8 cellular contexts compared by ENCODE assay signal in genomic region chr15:99014066-99014802, GRCh38. TPM values are rescaled to one million over a fixed set of nuclear protein-coding genes. Genes with fewer than 3 reads are reported as not detected.
DNase-seq lines count a peak whose midpoint lies in the region; ATAC-seq and TF ChIP-seq lines count a peak whose summit lies in the region.
"Not testable (repeated sequence)": the region's sequence is repeated elsewhere in the genome, so short reads cannot be mapped to it uniquely, and the experiment has no call there.
"Had no signal": no experiment of that assay in that cellular context is flagged by ENCODE, and none has a peak within 500 bp of the region (broad histone marks: within the 10 kb centered on the region; RNA-seq: fewer than 3 reads in every experiment).

No MANE protein-coding gene starts in this region.

- TF ChIP-seq EP300 in sigmoid colon (IDR thresholded peaks at IDR 0.05), result not testable (repeated sequence)

- not testable (repeated sequence) for ATAC-seq in body of pancreas; lung (ENCODE audit: insufficient read depth, low FRiP score)

- not testable (repeated sequence) for H3K9me3 ChIP-seq in ES-I3 (ENCODE audit: control insufficient read depth, insufficient read depth, low read length); body of pancreas; lung (ENCODE audit: control insufficient read depth in 2 of 2, insufficient read depth in 1 of 2, low read length in 1 of 2); sigmoid colon

- H3K27me3 ChIP-seq in body of pancreas; lung (ENCODE audit: control insufficient read depth, insufficient read depth); sigmoid colon: not testable (repeated sequence)

- not testable (repeated sequence) for H3K4me1 ChIP-seq in ES-I3 (ENCODE audit: insufficient read depth, low read length); lung (ENCODE audit: control insufficient read depth in 2 of 2, insufficient read depth in 2 of 2, low read length in 2 of 2)
- H3K4me1 ChIP-seq in body of pancreas (peaks cover 16% of the 10 kb centered on the region), sigmoid colon (peaks cover 0 to 11% (median 10%) of the 10 kb centered on the region in 4 donors)

- peak; percentile 10 for DNase-seq in KBM-7
- DNase-seq in body of pancreas, result peak in 1 of 4 donors; percentile 35
- DNase-seq in fibroblast of pulmonary artery (ENCODE audit: low read depth), result not testable (repeated sequence)
- DNase-seq in lung (ENCODE audit: low spot score), result peak; percentile 42
- DNase-seq in sigmoid colon, result peak; percentile 65

- in situ Hi-C loops in KBM-7 (cut with MboI; ENCODE audit: low pct_unique_long_range_greater_than_20kb, low sequenced_read_pairs), result not testable (repeated sequence)

- H3K27ac ChIP-seq in body of pancreas (peak overlapping the region; percentile 45 to 97 (median 88)), sigmoid colon (peak overlapping the region; percentile 12 to 71 (median 25))
- H3K27ac ChIP-seq in lung (ENCODE audit: low read depth in 1 of 2, low read length in 1 of 2), result not testable (repeated sequence)

- TF ChIP-seq POLR2A in body of pancreas (IDR thresholded peaks at IDR 0.05); sigmoid colon (IDR thresholded peaks at IDR 0.05): not testable (repeated sequence)

- intact Hi-C loops in body of pancreas (cut with DNase I); sigmoid colon (cut with DNase I): not testable (repeated sequence)

- TF ChIP-seq CTCF in WI38 (IDR thresholded peaks at IDR 0.05; ENCODE audit: low read depth, low read length); body of pancreas (IDR thresholded peaks at IDR 0.05); fibroblast of pulmonary artery (IDR thresholded peaks at IDR 0.05; ENCODE audit: low read length, missing control alignments); lung (IDR thresholded peaks at IDR 0.05; ENCODE audit: control extremely low read depth, extremely low read depth); sigmoid colon (IDR thresholded peaks at IDR 0.05): not testable (repeated sequence)

- H3K9ac ChIP-seq in ES-I3 (ENCODE audit: low read depth, low read length), result peak overlapping the region; percentile 15; the same call in 1 of the 2 replicates

- H3K36me3 ChIP-seq in ES-I3 (ENCODE audit: insufficient read depth, low read length); body of pancreas (replicated peaks in 1 of 2; ENCODE audit: insufficient read depth in 1 of 2, low read depth in 2 of 2); lung (ENCODE audit: control insufficient read depth in 2 of 2, insufficient read depth in 2 of 2, low read length in 2 of 2); sigmoid colon: not testable (repeated sequence)

- WGBS in body of pancreas, 2 donors, result 18 to 26% methylated on average over 23 to 25 of the region's 36 CpGs
- 21 to 41% methylated on average over 20 to 26 of the region's 36 CpGs for WGBS in lung, 2 donors
- WGBS in sigmoid colon, 2 donors, result 31 to 36% methylated on average over 27 of the region's 36 CpGs

- peak overlapping the region; percentile 62; the same call in 1 of the 2 replicates for H3K4me3 ChIP-seq in WI38 (ENCODE audit: low read depth, low read length)
- peak overlapping the region; percentile 16 to 22 for H3K4me3 ChIP-seq in body of pancreas
- peak overlapping the region; percentile 43 for H3K4me3 ChIP-seq in fibroblast of pulmonary artery (replicated peaks; ENCODE audit: low read depth, low read length)
- not testable (repeated sequence) for H3K4me3 ChIP-seq in lung
- peak overlapping the region; percentile 32 to 70 (median 59) for H3K4me3 ChIP-seq in sigmoid colon

RNA-seq across cellular contexts. Expression of gene PGPEP1L, which starts 6.6 kb away (rescaled TPM):
- total RNA-seq in body of pancreas (not detected), lung (under 1 TPM in 1 of 2 donors, not detected in 1; 0.21 TPM), sigmoid colon (under 1 TPM in 2 of 4 donors, not detected in 2; 0.36 to 0.54 TPM)
- polyA plus RNA-seq in lung (not detected), sigmoid colon (not detected)
- total RNA-seq: frontal cortex had no signal
